8 cellular contexts compared by ENCODE assay signal in genomic region chr6:88388589-88388988, GRCh38.
"Had no signal": no experiment of that assay in that cellular context is flagged by ENCODE, and none has a peak within 500 bp of the region (broad histone marks: within the 10 kb centered on the region; RNA-seq: fewer than 3 reads in every experiment).

No MANE protein-coding gene starts in this region.

- H3K27ac ChIP-seq: HL-60, KMS-11 had no signal

- ATAC-seq: HepG2, K562 had no signal

- FAIRE-seq: HepG2, HTR-8/SVneo, K562 had no signal

- H3K9ac ChIP-seq: KMS-11 had no signal

- H3K4me2 ChIP-seq: KMS-11 had no signal

- H3K4me3 ChIP-seq: K562 had no signal

- DNase-seq: IMR-90, KBM-7, KG1 had no signal
